ENCODE assay signal across 8 cellular contexts in genomic region chr1:36350659-36351171, GRCh38. TPM values are rescaled to one million over a fixed set of nuclear protein-coding genes. Genes with fewer than 3 reads are reported as not detected.
DNase-seq lines count a peak whose midpoint lies in the region; ATAC-seq, FAIRE-seq and TF ChIP-seq lines count a peak whose summit lies in the region.

No MANE protein-coding gene starts in this region.

- peak overlapping the region; percentile 83 for H3K4me3 Mint-ChIP-seq in HFFc6
- no peak overlapping the region for H3K4me3 Mint-ChIP-seq in activated CD4-positive, alpha-beta memory T cell treated with anti-CD3 and anti-CD28 coated beads, Interleukin-2, amount 10 ng/mL, durations not matched to agents 7 days and 5 days

- H3K27me3 Mint-ChIP-seq in HFFc6 (ENCODE audit: insufficient read depth): peaks cover 4% of the 10 kb centered on the region; the same call in 1 of the 2 replicates
- H3K27me3 Mint-ChIP-seq in activated CD4-positive, alpha-beta memory T cell treated with anti-CD3 and anti-CD28 coated beads, Interleukin-2, amount 10 ng/mL, durations not matched to agents 7 days and 5 days: no peaks in the 10 kb centered on the region

- no peaks in the 10 kb centered on the region for H3K27me3 ChIP-seq in pancreas

- H3K4me3 ChIP-seq in epithelial cell of proximal tubule (ENCODE audit: low read depth, low read length) (no peak overlapping the region), pancreas (no peak overlapping the region)

- H3K27ac Mint-ChIP-seq in HFFc6: peak overlapping the region; percentile 99
- H3K27ac Mint-ChIP-seq in activated CD4-positive, alpha-beta memory T cell treated with anti-CD3 and anti-CD28 coated beads, Interleukin-2, amount 10 ng/mL, durations not matched to agents 7 days and 5 days: peak overlapping the region; percentile 63

- FAIRE-seq in pancreas (lab: Jason Lieb, UNC): no peak

- no peaks in the 10 kb centered on the region for H3K4me1 ChIP-seq in pancreas

- intact Hi-C loops in pancreas (cut with DNase I): no loop called here

- H3K36me3 ChIP-seq in pancreas: peaks cover 14 to 50% (median 19%) of the 10 kb centered on the region in 3 donors

- ATAC-seq in pancreas (peak; percentile 21 to 72 (median 58)), GM18858 (IDR thresholded peaks at IDR 0.05; ENCODE audit: unreplicated experiment) (no peak)

- CTCF ChIA-PET in activated CD4-positive, alpha-beta memory T cell treated with anti-CD3 and anti-CD28 coated beads, Interleukin-2, amount 10 ng/mL, durations not matched to agents 7 days and 5 days (lab: Charles Lee): interaction anchor here (0.6 to 1.8 kb wide), 9 partner anchors 9 to 1139 kb away, joined by 3 to 10 read pairs (median 4); partner anchors contain the start of gene SH3D21

- TF ChIP-seq CTCF in HFFc6 (IDR thresholded peaks at IDR 0.05): no peak
- no peak for TF ChIP-seq CTCF in epithelial cell of proximal tubule (conservative IDR thresholded peaks at IDR 0.05; ENCODE audit: low read depth, low read length)
- TF ChIP-seq CTCF in pancreas (IDR thresholded peaks at IDR 0.05): no peak

- 73 to 77% methylated on average over 12 of the region's 12 CpGs for WGBS in pancreas, 2 donors

- peaks cover 65% of the 10 kb centered on the region for H3K4me1 Mint-ChIP-seq in HFFc6 (ENCODE audit: low read depth)
- H3K4me1 Mint-ChIP-seq in activated CD4-positive, alpha-beta memory T cell treated with anti-CD3 and anti-CD28 coated beads, Interleukin-2, amount 10 ng/mL, durations not matched to agents 7 days and 5 days: peaks cover 30% of the 10 kb centered on the region

- H3K36me3 Mint-ChIP-seq in HFFc6 (ENCODE audit: low read depth): peaks cover 37% of the 10 kb centered on the region
- H3K36me3 Mint-ChIP-seq in activated CD4-positive, alpha-beta memory T cell treated with anti-CD3 and anti-CD28 coated beads, Interleukin-2, amount 10 ng/mL, durations not matched to agents 7 days and 5 days (ENCODE audit: low read depth): peaks cover 53% of the 10 kb centered on the region

- POLR2A ChIA-PET in activated CD4-positive, alpha-beta memory T cell treated with anti-CD3 and anti-CD28 coated beads, Interleukin-2, amount 10 ng/mL, durations not matched to agents 7 days and 5 days (lab: Charles Lee): interaction anchor here (0.7 to 3.8 kb wide), 8 partner anchors 8 to 47 kb away, joined by 3 to 24 read pairs (median 4); partner anchors contain the start of genes EVA1B, LSM10 and STK40

- no peaks in the 10 kb centered on the region for H3K9me3 Mint-ChIP-seq in HFFc6
- H3K9me3 Mint-ChIP-seq in activated CD4-positive, alpha-beta memory T cell treated with anti-CD3 and anti-CD28 coated beads, Interleukin-2, amount 10 ng/mL, durations not matched to agents 7 days and 5 days: no peaks in the 10 kb centered on the region

- H3K27ac ChIP-seq in pancreas: peak overlapping the region in 2 of 4 donors; percentile 22 to 41

- DNase-seq in HFFc6 (peak; percentile 78), epithelial cell of proximal tubule (ENCODE audit: low read depth) (peak; percentile 63), pancreas (no peak), mesenteric fat pad (ENCODE audit: low spot score) (no peak), LoVo (ENCODE audit: low spot score) (no peak), iPS-NIHi11 (ENCODE audit: low spot score) (no peak)
- DNase-seq in activated CD4-positive, alpha-beta memory T cell treated with anti-CD3 and anti-CD28 coated beads, Interleukin-2, amount 10 ng/mL, durations not matched to agents 7 days and 5 days: peak; percentile 48

- no peaks in the 10 kb centered on the region for H3K9me3 ChIP-seq in pancreas

RNA-seq across cellular contexts. Expression of gene EVA1B, which starts 27.3 kb away (rescaled TPM):
- 100 to 1,000 TPM; 152 to 206 (median 155) TPM for total RNA-seq in HFFc6 (2021; fragmentation: NEBNext Ultra II Directional; extraction: Animal tissue kit (Norgen Biotek cat#: 25700))
- 10 to 100 TPM; 25.5 to 28.7 TPM for total RNA-seq in activated CD4-positive, alpha-beta memory T cell treated with anti-CD3 and anti-CD28 coated beads, Interleukin-2, amount 10 ng/mL, durations not matched to agents 7 days and 5 days
- total RNA-seq in epithelial cell of proximal tubule: 179 and 259 TPM in 2 replicates
- total RNA-seq in pancreas: 10 to 100 TPM in 1 of 6 donors, 1 to 10 TPM in 5; 3.3 to 11.4 (median 3.9) TPM
- 10 to 100 TPM; 13.3 to 14.0 TPM for polyA plus RNA-seq in pancreas
- total RNA-seq in mesenteric fat pad: 34.5 TPM

RNA-seq across cellular contexts. Expression of gene STK40, which starts 35.0 kb away (rescaled TPM):
- total RNA-seq in HFFc6 (2021; fragmentation: NEBNext Ultra II Directional; extraction: Animal tissue kit (Norgen Biotek cat#: 25700)): 10 to 100 TPM; 24.1 to 26.5 (median 25.1) TPM
- total RNA-seq in activated CD4-positive, alpha-beta memory T cell treated with anti-CD3 and anti-CD28 coated beads, Interleukin-2, amount 10 ng/mL, durations not matched to agents 7 days and 5 days: 10 to 100 TPM; 75.2 to 76.8 TPM
- total RNA-seq in epithelial cell of proximal tubule: 17.6 and 38.5 TPM in 2 replicates
- total RNA-seq in pancreas: 10 to 100 TPM; 32.9 to 68.1 (median 40.8) TPM
- 10 to 100 TPM; 21.2 to 26.2 TPM for polyA plus RNA-seq in pancreas
- total RNA-seq in mesenteric fat pad: 84.0 TPM

RNA-seq across cellular contexts. Expression of gene SH3D21, which starts 44.5 kb away (rescaled TPM):
- 1 to 10 TPM; 2.7 to 5.3 (median 2.9) TPM for total RNA-seq in HFFc6 (2021; fragmentation: NEBNext Ultra II Directional; extraction: Animal tissue kit (Norgen Biotek cat#: 25700))
- 10 to 100 TPM; 18.9 to 19.3 TPM for total RNA-seq in activated CD4-positive, alpha-beta memory T cell treated with anti-CD3 and anti-CD28 coated beads, Interleukin-2, amount 10 ng/mL, durations not matched to agents 7 days and 5 days
- total RNA-seq in epithelial cell of proximal tubule: 4.0 and 20.3 TPM in 2 replicates
- 1 to 10 TPM in 2 of 6 donors, under 1 TPM in 4; 0.41 to 1.7 (median 0.58) TPM for total RNA-seq in pancreas
- polyA plus RNA-seq in pancreas: 1 to 10 TPM; 1.7 to 2.6 TPM
- total RNA-seq in mesenteric fat pad: 2.6 TPM

RNA-seq across cellular contexts. Expression of gene LSM10, which starts 47.0 kb away (rescaled TPM):
- 10 to 100 TPM; 44.6 to 58.7 (median 49.6) TPM for total RNA-seq in HFFc6 (2021; fragmentation: NEBNext Ultra II Directional; extraction: Animal tissue kit (Norgen Biotek cat#: 25700))
- total RNA-seq in activated CD4-positive, alpha-beta memory T cell treated with anti-CD3 and anti-CD28 coated beads, Interleukin-2, amount 10 ng/mL, durations not matched to agents 7 days and 5 days: 10 to 100 TPM; 41.4 TPM
- total RNA-seq in epithelial cell of proximal tubule (18.2 and 52.8 TPM in 2 replicates), pancreas (10 to 100 TPM in 5 of 6 donors, 1 to 10 TPM in 1; 9.5 to 16.4 (median 13.5) TPM), mesenteric fat pad (50.1 TPM)
- 10 to 100 TPM; 21.4 to 26.9 TPM for polyA plus RNA-seq in pancreas

Comparison
In these comparisons a context has a peak if more than half of its experiments do, and no peak if none do; other contexts are left out.
1. DNase-seq: peak in HFFc6 (single experiment), activated CD4-positive, alpha-beta memory T cell treated with anti-CD3 and anti-CD28 coated beads, Interleukin-2, amount 10 ng/mL, durations not matched to agents 7 days and 5 days (single experiment) and epithelial cell of proximal tubule (single experiment); none in pancreas (0 of 6), mesenteric fat pad (single experiment), LoVo (single experiment) and iPS-NIHi11 (single experiment).